24 cellular contexts compared by ENCODE assay signal in genomic region chr6:108804976-108805375, GRCh38.
"Had no signal": no experiment of that assay in that cellular context is flagged by ENCODE, and none has a peak within 500 bp of the region (broad histone marks: within the 10 kb centered on the region; RNA-seq: fewer than 3 reads in every experiment).

No MANE protein-coding gene starts in this region.

- H3K4me3 ChIP-seq: breast epithelium, SJSA1 had no signal

- H3K27ac ChIP-seq: breast epithelium, RWPE1, SJSA1 had no signal

- H3K4me1 ChIP-seq: breast epithelium had no signal

- H3K36me3 ChIP-seq: breast epithelium, SJSA1 had no signal

- H3K9me3 ChIP-seq: breast epithelium, SJSA1 had no signal

- DNase-seq: activated CD4-positive, alpha-beta T cell treated with anti-CD3 and anti-CD28 coated beads, Interleukin-2, amount 10 ng/mL, durations not matched to agents 24 days and 14 days; activated CD4-positive, alpha-beta T cell treated with anti-CD3 and anti-CD28 coated beads, Interleukin-2, amount 50 U/mL, for 48 hours; activated CD4-positive, CD25-positive, alpha-beta regulatory T cell treated with anti-CD3 and anti-CD28 coated beads, Interleukin-2, amount 50 U/mL, for 72 hours; activated CD8-positive, alpha-beta memory T cell treated with anti-CD3 and anti-CD28 coated beads, Interleukin-2, amount 10 ng/mL, durations not matched to agents 7 days and 5 days; activated effector memory CD4-positive, alpha-beta T cell treated with Interleukin-2 at 50 U/mL for 16 hours; activated naive CD4-positive, alpha-beta T cell; activated T-cell treated with anti-CD3 and anti-CD28 coated beads, Interleukin-2, amount 50 U/mL, for 24 hours; aorta; central memory CD4-positive, alpha-beta T cell; Kasumi-1; NCI-H1105 treated with DMSO at 0.1 percent for 48 hours; NCI-H1436 treated with DMSO at 0.1 percent for 48 hours; NCI-H187 treated with DMSO at 0.1 percent for 48 hours; NCI-H2081 treated with DMSO at 0.1 percent for 48 hours; NCI-H345; NCI-H510A; Right ventricle myocardium superior; SW 1271 had no signal

- ATAC-seq: Panc1, SK-N-SH treated with all-trans-retinoic acid at 6 μM for 48 hours, WTC11 had no signal
